In the genomic region with DNA sequence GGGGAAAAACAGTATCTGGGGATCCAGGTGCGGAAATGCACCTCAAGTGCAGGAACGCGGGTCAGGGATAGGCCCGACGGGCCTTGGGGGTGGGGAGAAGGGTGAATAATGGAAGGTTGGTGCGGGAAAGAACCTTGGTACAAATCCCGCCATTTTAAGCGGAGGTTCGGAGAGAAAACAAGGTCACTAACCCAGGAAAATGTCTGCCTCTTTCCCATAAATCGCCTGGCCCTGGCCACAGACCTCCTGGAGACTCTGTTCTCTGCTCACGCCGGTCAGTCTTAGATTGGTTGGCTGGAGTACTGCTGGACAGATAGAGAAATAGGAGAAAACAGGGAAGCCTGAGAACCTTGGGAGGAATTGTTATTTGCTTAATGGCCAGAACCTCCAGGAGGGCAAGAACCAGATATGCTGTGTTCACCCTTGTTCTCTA, we compare ENCODE assay signal across 2 cellular contexts.
TF ChIP-seq lines count a peak whose summit lies in the region.

No MANE protein-coding gene starts in this region.

TF ChIP-seq in K562, 482 proteins besides CTCF, POLR2A, EP300 and RAD21:
- TF ChIP-seq, protein P1, sequence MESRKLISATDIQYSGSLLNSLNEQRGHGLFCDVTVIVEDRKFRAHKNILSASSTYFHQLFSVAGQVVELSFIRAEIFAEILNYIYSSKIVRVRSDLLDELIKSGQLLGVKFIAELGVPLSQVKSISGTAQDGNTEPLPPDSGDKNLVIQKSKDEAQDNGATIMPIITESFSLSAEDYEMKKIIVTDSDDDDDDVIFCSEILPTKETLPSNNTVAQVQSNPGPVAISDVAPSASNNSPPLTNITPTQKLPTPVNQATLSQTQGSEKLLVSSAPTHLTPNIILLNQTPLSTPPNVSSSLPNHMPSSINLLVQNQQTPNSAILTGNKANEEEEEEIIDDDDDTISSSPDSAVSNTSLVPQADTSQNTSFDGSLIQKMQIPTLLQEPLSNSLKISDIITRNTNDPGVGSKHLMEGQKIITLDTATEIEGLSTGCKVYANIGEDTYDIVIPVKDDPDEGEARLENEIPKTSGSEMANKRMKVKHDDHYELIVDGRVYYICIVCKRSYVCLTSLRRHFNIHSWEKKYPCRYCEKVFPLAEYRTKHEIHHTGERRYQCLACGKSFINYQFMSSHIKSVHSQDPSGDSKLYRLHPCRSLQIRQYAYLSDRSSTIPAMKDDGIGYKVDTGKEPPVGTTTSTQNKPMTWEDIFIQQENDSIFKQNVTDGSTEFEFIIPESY (CRISPR knock-in tag; IDR thresholded peaks at IDR 0.05): peak; percentile 71
- TF ChIP-seq CBFA2T3 (IDR thresholded peaks at IDR 0.05) (no peak), GATA2 (CRISPR knock-in tag; IDR thresholded peaks at IDR 0.05) (no peak), CHAMP1 (IDR thresholded peaks at IDR 0.05) (peak; percentile 92; the same call in 1 of the 2 replicates), CC2D1A (IDR thresholded peaks at IDR 0.05) (peak; percentile 43; the same call in 1 of the 2 replicates), PHB (CRISPR knock-in tag; IDR thresholded peaks at IDR 0.05) (no peak), POLR2H (tag; IDR thresholded peaks at IDR 0.05; ENCODE audit: low read depth) (no peak)

TF ChIP-seq in liver, 16 proteins besides CTCF, POLR2A, EP300 and RAD21:
- TF ChIP-seq YY1 (IDR thresholded peaks at IDR 0.05) (peak; percentile 19), GABPA (IDR thresholded peaks at IDR 0.05 in 1 of 2, conservative IDR thresholded peaks at IDR 0.05 in 1 of 2) (no peak), RXRA (IDR thresholded peaks at IDR 0.05) (peak in 1 of 2 donors; percentile 36)
